Comparison of ENCODE assay signal across 3 cellular contexts in the genomic region with DNA sequence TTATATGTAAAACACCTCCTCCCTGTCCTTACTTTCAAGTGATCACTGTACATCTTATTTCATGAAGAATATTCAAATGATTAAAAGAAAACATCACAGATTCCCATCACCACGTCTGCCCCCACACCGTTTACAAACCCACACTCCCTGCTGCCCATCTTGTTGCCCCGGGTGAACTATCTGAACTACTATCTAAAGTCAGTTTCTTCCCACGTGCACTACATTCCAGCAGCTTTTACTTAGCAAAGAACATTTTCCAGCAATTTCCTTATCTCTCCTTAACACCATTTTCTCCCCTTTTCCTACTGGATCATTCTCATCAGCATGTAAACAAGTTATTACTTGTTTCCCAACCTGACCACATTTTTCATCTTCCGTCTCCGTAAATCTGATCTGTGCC. TPM values are rescaled to one million over a fixed set of nuclear protein-coding genes. Genes with fewer than 3 reads are reported as not detected.
"Had no signal": no experiment of that assay in that cellular context is flagged by ENCODE, and none has a peak within 500 bp of the region (broad histone marks: within the 10 kb centered on the region; RNA-seq: fewer than 3 reads in every experiment).

No MANE protein-coding gene starts in this region.

RNA-seq across cellular contexts. Expression of a gene that starts 16.6 kb away (rescaled TPM):
- total RNA-seq: activated T-helper 1 cell treated with anti-CD3 and anti-CD28 coated beads, Interleukin-12 subunit alpha, Interleukin-12 subunit beta, Interleukin-2, Interleukin-4 antibody, amounts not matched to agents 30 ng/mL and 10 ng/mL and 1 ng/mL, durations not matched to agents 14 hours and 24 hours and 36 hours; ascending aorta; SJSA1 had no signal
